Comparison of ENCODE assay signal across 1 cellular context in genomic region chr7:106215868-106216516, GRCh38.
TF ChIP-seq lines count a peak whose summit lies in the region.

No MANE protein-coding gene starts in this region.

TF ChIP-seq in IMR-90, 13 proteins besides CTCF, POLR2A, EP300 and RAD21 (continued from another document):
- TF ChIP-seq CHD1 (IDR thresholded peaks at IDR 0.05; ENCODE audit: low read depth, low read length) = no peak
- no peak for TF ChIP-seq RFX5 (IDR thresholded peaks at IDR 0.05; ENCODE audit: low read depth, low read length)
- TF ChIP-seq NFE2L2 (IDR thresholded peaks at IDR 0.05; ENCODE audit: low read depth, low read length) = no peak
